8 cellular contexts compared by ENCODE assay signal in the genomic region with DNA sequence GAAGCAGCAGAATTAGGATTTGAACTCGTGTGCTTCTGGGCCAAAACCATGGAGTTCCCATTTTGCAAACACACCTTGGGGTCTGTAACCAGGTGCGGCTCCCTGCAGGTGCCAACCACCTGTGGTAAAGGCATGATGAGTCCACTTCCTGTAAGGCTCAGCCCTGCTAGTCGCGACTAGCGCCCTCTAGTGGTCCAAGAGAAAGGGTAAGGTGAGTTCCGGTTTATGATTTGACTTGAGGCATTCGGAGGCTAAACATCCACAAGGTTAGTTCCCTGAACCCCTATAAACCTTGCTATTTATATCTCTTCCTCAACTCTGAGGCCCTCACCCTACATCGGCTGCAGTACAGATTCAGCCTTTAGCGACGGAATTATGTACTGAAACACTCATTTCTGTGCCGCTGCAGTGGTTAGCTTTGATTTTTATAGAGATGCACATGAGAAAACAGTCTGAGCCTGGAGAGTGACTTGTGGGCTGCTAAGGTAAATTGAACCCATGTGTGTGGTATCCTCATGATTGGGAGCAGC.
A peak's percentile ranks its signal among the peaks of the same experiment; 100 is the strongest.
DNase-seq lines count a peak whose midpoint lies in the region; ATAC-seq and FAIRE-seq lines count a peak whose summit lies in the region.

No MANE protein-coding gene starts in this region.

- no peak for FAIRE-seq in RCC 7860 (lab: Jason Lieb, UNC)

- peak; percentile 67 for DNase-seq in D341Med (ENCODE audit: low spot score)
- DNase-seq in RCC 7860 (ENCODE audit: low spot score), result peak; percentile 16
- peak; percentile 86 for DNase-seq in activated effector memory CD4-positive, alpha-beta T cell treated with anti-CD3 and anti-CD28 coated beads, Interleukin-2, amount 50 U/mL, for 16 hours
- peak; percentile 39 for DNase-seq in left ventricle myocardium superior
- peak; percentile 33 to 44 (median 42) for DNase-seq in stimulated activated CD4-positive, alpha-beta T cell treated with anti-CD3 and anti-CD28 coated beads, Interleukin-1b, Interleukin-23, amount 100 ng/mL, for 24 hours (ENCODE audit: low read depth in 4 of 4, low spot score in 1 of 4)
- no peak for DNase-seq in pons (ENCODE audit: low spot score)

- intact Hi-C loops in left ventricle myocardium superior (cut with micrococcal nuclease), result no loop called here

- ATAC-seq in GM19463 (IDR thresholded peaks at IDR 0.05; ENCODE audit: unreplicated experiment) (peak; percentile 95), HG03520 (IDR thresholded peaks at IDR 0.05; ENCODE audit: unreplicated experiment) (peak; percentile 97), left ventricle myocardium superior (no peak)
